ENCODE assay signal across 22 cellular contexts in the genomic region with DNA sequence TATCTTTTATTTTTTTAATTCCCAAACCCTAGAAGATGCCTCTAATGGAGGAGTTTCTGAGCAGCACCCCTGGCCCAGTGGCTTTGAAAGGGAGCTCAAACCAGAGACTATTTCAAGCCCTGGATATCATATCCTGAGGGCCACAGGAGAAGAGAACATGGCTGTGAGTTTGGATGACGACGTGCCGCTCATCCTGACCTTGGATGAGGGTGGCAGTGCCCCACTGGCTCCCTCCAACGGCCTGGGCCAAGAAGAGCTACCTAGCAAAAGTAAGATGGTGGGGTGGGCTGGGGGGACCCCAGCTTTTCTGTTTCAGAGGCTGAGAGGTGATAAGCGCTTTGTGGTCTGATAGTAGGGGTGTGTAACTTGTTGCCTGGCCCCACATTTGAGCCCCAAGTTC. TPM values are rescaled to one million over a fixed set of nuclear protein-coding genes. Genes with fewer than 3 reads are reported as not detected.
A peak's percentile ranks its signal among the peaks of the same experiment; 100 is the strongest.
DNase-seq lines count a peak whose midpoint lies in the region; TF ChIP-seq lines count a peak whose summit lies in the region.
"Had no signal": no experiment of that assay in that cellular context is flagged by ENCODE, and none has a peak within 500 bp of the region (broad histone marks: within the 10 kb centered on the region; RNA-seq: fewer than 3 reads in every experiment).

No MANE protein-coding gene starts in this region.

- H3K79me2 ChIP-seq in mammary epithelial cell (ENCODE audit: insufficient read depth, low read length): peaks cover 10% of the 10 kb centered on the region

- peak overlapping the region; percentile 39 for H3K27ac Mint-ChIP-seq in MCF 10A (ENCODE audit: low read depth, unreplicated experiment)
- H3K27ac Mint-ChIP-seq in neural crest cell (ENCODE audit: unreplicated experiment): peak overlapping the region; percentile 58
- peak overlapping the region; percentile 59 for H3K27ac Mint-ChIP-seq in type B pancreatic cell
- H3K27ac Mint-ChIP-seq: T-helper 17 cell had no signal

- H3K27me3 Mint-ChIP-seq in MCF 10A (ENCODE audit: insufficient read depth, unreplicated experiment): no peaks in the 10 kb centered on the region
- H3K27me3 Mint-ChIP-seq in neural crest cell (ENCODE audit: low read depth): no peaks in the 10 kb centered on the region
- no peaks in the 10 kb centered on the region for H3K27me3 Mint-ChIP-seq in type B pancreatic cell
- H3K27me3 Mint-ChIP-seq: T-helper 17 cell had no signal

- H3K36me3 Mint-ChIP-seq in MCF 10A (ENCODE audit: insufficient read depth, unreplicated experiment) (peaks cover 22% of the 10 kb centered on the region), neural crest cell (ENCODE audit: low read depth) (peaks cover 3% of the 10 kb centered on the region), type B pancreatic cell (peaks cover 22% of the 10 kb centered on the region)

- H3K4me3 ChIP-seq in mammary epithelial cell (replicated peaks in 1 of 3; ENCODE audit: insufficient read depth in 1 of 3, low read depth in 2 of 3, low read length in 3 of 3): no peak overlapping the region
- peak overlapping the region in 1 of 2 donors; percentile 26 for H3K4me3 ChIP-seq in ascending aorta
- H3K4me3 ChIP-seq: body of pancreas had no signal

- intact Hi-C loops in MCF 10A (cut with micrococcal nuclease): loop anchor here (10.0 kb wide), 1 partner anchor 108 kb away; a partner anchor contains a TSS
- intact Hi-C loops in mammary epithelial cell (cut with micrococcal nuclease): no loop called here
- intact Hi-C loops in ascending aorta (cut with DNase I): no loop called here

- H3K4me1 Mint-ChIP-seq in MCF 10A (ENCODE audit: insufficient read depth, unreplicated experiment) (peaks cover 17% of the 10 kb centered on the region), neural crest cell (peaks cover 32% of the 10 kb centered on the region), type B pancreatic cell (ENCODE audit: unreplicated experiment) (peaks cover 28% of the 10 kb centered on the region)

- no peaks in the 10 kb centered on the region for H3K9me3 ChIP-seq in mammary epithelial cell (replicated peaks; ENCODE audit: insufficient read depth, low read length)
- no peaks in the 10 kb centered on the region for H3K9me3 ChIP-seq in ascending aorta
- H3K9me3 ChIP-seq: BE2C, body of pancreas had no signal

- no peak for TF ChIP-seq CTCF in MCF 10A (IDR thresholded peaks at IDR 0.05; ENCODE audit: unreplicated experiment)
- no peak for TF ChIP-seq CTCF in mammary epithelial cell (conservative IDR thresholded peaks at IDR 0.05 in 1 of 2, IDR thresholded peaks at IDR 0.05 in 1 of 2; ENCODE audit: extremely low read depth in 1 of 2, insufficient read depth in 1 of 2, low read depth in 1 of 2, low read length in 2 of 2)
- TF ChIP-seq CTCF in ascending aorta (IDR thresholded peaks at IDR 0.05): no peak
- no peak for TF ChIP-seq CTCF in neural crest cell (conservative IDR thresholded peaks at IDR 0.05)
- TF ChIP-seq CTCF in type B pancreatic cell (conservative IDR thresholded peaks at IDR 0.05): no peak
- TF ChIP-seq CTCF in GM10266 (IDR thresholded peaks at IDR 0.05; ENCODE audit: control insufficient read depth, insufficient read depth, low read depth, missing control alignments): no peak

- no peak overlapping the region for H3K27ac ChIP-seq in mammary epithelial cell (ENCODE audit: insufficient read depth, low read depth, low read length)
- peak overlapping the region; percentile 94 to 95 for H3K27ac ChIP-seq in ascending aorta
- H3K27ac ChIP-seq: foreskin keratinocyte had no signal

- WGBS in mammary epithelial cell (ENCODE audit: low coverage, missing lambda C conversion rate): 79% methylated on average over 4 of the region's 5 CpGs

- no peak overlapping the region for H3K9ac ChIP-seq in mammary epithelial cell (ENCODE audit: insufficient read depth, low read length)

- H4K20me1 ChIP-seq in mammary epithelial cell (ENCODE audit: insufficient read depth, low read length): no peaks in the 10 kb centered on the region

- H3K4me1 ChIP-seq in mammary epithelial cell (ENCODE audit: insufficient read depth, low read length): peaks cover 21% of the 10 kb centered on the region
- peaks cover 47 to 64% of the 10 kb centered on the region in 2 donors for H3K4me1 ChIP-seq in ascending aorta
- H3K4me1 ChIP-seq: BE2C had no signal

- no TSS peak for BruUV-seq in MCF 10A (replicated peaks; lab: Mats Ljungman, UMichigan)
- no TSS peak for BruUV-seq in mammary epithelial cell (replicated peaks; lab: Mats Ljungman, UMichigan)

- no peaks in the 10 kb centered on the region for H3K9me3 Mint-ChIP-seq in MCF 10A (ENCODE audit: unreplicated experiment)
- no peaks in the 10 kb centered on the region for H3K9me3 Mint-ChIP-seq in neural crest cell
- H3K9me3 Mint-ChIP-seq in type B pancreatic cell: no peaks in the 10 kb centered on the region
- H3K9me3 Mint-ChIP-seq: activated naive CD4-positive, alpha-beta T cell treated with anti-CD3 and anti-CD28 coated beads, Interleukin-2, amount 50 U/mL, for 72 hours had no signal

- in situ Hi-C loops in mammary epithelial cell (cut with MboI; ENCODE audit: low sequenced_read_pairs in 2 of 2): no loop called here
- in situ Hi-C loops in KBM-7 (cut with MboI; ENCODE audit: low pct_unique_long_range_greater_than_20kb, low sequenced_read_pairs): no loop called here

- no peaks in the 10 kb centered on the region for H3K27me3 ChIP-seq in mammary epithelial cell (ENCODE audit: insufficient read depth, low read length)
- no peaks in the 10 kb centered on the region for H3K27me3 ChIP-seq in ascending aorta
- H3K27me3 ChIP-seq: BE2C, body of pancreas, foreskin keratinocyte had no signal

- H3K4me3 Mint-ChIP-seq in MCF 10A (ENCODE audit: unreplicated experiment): no peak overlapping the region
- no peak overlapping the region for H3K4me3 Mint-ChIP-seq in neural crest cell
- H3K4me3 Mint-ChIP-seq in type B pancreatic cell: no peak overlapping the region
- H3K4me3 Mint-ChIP-seq: T-helper 17 cell had no signal

- CTCF ChIA-PET in MCF 10A (lab: Yijun Ruan, JAX): interaction anchor here (0.7 to 0.9 kb wide), 3 partner anchors 25 to 84 kb away, joined by 3 to 4 read pairs (median 3); no protein-coding TSS in a partner anchor
- CTCF ChIA-PET in mammary epithelial cell (lab: Charles Lee; ENCODE audit: low non-redundant PET): no interaction called here

- no peak overlapping the region for H2AFZ ChIP-seq in mammary epithelial cell (ENCODE audit: low read depth, low read length)

- no peak overlapping the region for H3K4me2 ChIP-seq in mammary epithelial cell (ENCODE audit: insufficient read depth, low read depth, low read length)

- dilution Hi-C loops in mammary epithelial cell (cut with HindIII; ENCODE audit: low sequenced_read_pairs): no loop called here

- DNase-seq in MCF 10A (ENCODE audit: unreplicated experiment) (no peak), mammary epithelial cell (no peak), ascending aorta (ENCODE audit: low spot score in 2 of 2) (no peak), neural crest cell (ENCODE audit: low read depth, low spot score) (no peak), type B pancreatic cell (ENCODE audit: extremely low spot score, unreplicated experiment) (no peak), GM10266 (ENCODE audit: extremely low spot score) (no peak), KBM-7 (no peak)
- no peak for DNase-seq in stimulated activated CD4-positive, alpha-beta T cell treated with anti-CD3 and anti-CD28 coated beads, Interleukin-1b, Interleukin-23, amount 100 ng/mL, for 48 hours
- DNase-seq: activated CD8-positive, alpha-beta memory T cell treated with anti-CD3 and anti-CD28 coated beads for 24 hours; BE2C; body of pancreas; cortex of kidney; foreskin keratinocyte; Kasumi-1; kidney glomerular epithelial cell; NCI-H1105; NCI-H2081 treated with DMSO at 0.1 percent for 48 hours; NCI-H524; SIG-M5; T-helper 17 cell; trophoblast cell had no signal

- H3K36me3 ChIP-seq in mammary epithelial cell (ENCODE audit: insufficient read depth, low read length) (peaks cover 5% of the 10 kb centered on the region), ascending aorta (peaks cover 15 to 37% of the 10 kb centered on the region in 2 donors)

- POLR2A ChIA-PET in MCF 10A (lab: Yijun Ruan, JAX): interaction anchor here (13.3 kb wide), 1 partner anchor 14 kb away, joined by 237 read pairs; no protein-coding TSS in a partner anchor

RNA-seq across cellular contexts. Expression of a gene that starts 5.4 kb away (rescaled TPM):
- total RNA-seq in MCF 10A (2022): 42.7 and 43.0 TPM in 2 replicates
- 10 to 100 TPM; 10.7 to 62.3 TPM for total RNA-seq in mammary epithelial cell
- 17.8 TPM for polyA plus RNA-seq in mammary epithelial cell
- 43.6 TPM for polyA minus RNA-seq in mammary epithelial cell
- 56.3 TPM for total RNA-seq in ascending aorta
- 18.3 and 18.9 TPM in 2 replicates for total RNA-seq in neural crest cell
- 55.6 and 103 TPM in 2 replicates for total RNA-seq in type B pancreatic cell (ENCODE audit: low replicate concordance)

RNA-seq across cellular contexts. Expression of a gene that starts 41.2 kb away (rescaled TPM):
- total RNA-seq in MCF 10A (2022) (17.5 and 17.9 TPM in 2 replicates), mammary epithelial cell (10 to 100 TPM; 21.0 to 21.5 TPM), ascending aorta (48.4 TPM), neural crest cell (20.0 and 20.1 TPM in 2 replicates), type B pancreatic cell (ENCODE audit: low replicate concordance) (19.0 and 21.7 TPM in 2 replicates)
- polyA plus RNA-seq in mammary epithelial cell: 16.0 TPM
- 3.7 TPM for polyA minus RNA-seq in mammary epithelial cell

RNA-seq across cellular contexts. Expression of a gene that starts 41.4 kb away (rescaled TPM):
- total RNA-seq in MCF 10A (2022) (67.3 and 75.8 TPM in 2 replicates), mammary epithelial cell (10 to 100 TPM; 49.3 to 92.9 TPM), ascending aorta (97.0 TPM), neural crest cell (68.5 and 69.7 TPM in 2 replicates), type B pancreatic cell (ENCODE audit: low replicate concordance) (53.9 and 66.1 TPM in 2 replicates)
- polyA plus RNA-seq in mammary epithelial cell: 58.6 TPM
- 101 TPM for polyA minus RNA-seq in mammary epithelial cell
